Comparison of ENCODE assay signal across 28 cellular contexts in genomic region chr4:180615746-180616145, GRCh38.
DNase-seq lines count a peak whose midpoint lies in the region; ATAC-seq, FAIRE-seq and TF ChIP-seq lines count a peak whose summit lies in the region.
"Had no signal": no experiment of that assay in that cellular context is flagged by ENCODE, and none has a peak within 500 bp of the region (broad histone marks: within the 10 kb centered on the region; RNA-seq: fewer than 3 reads in every experiment).

No MANE protein-coding gene starts in this region.

- no peaks in the 10 kb centered on the region for H3K36me3 Mint-ChIP-seq in endothelial cell (ENCODE audit: low read depth, unreplicated experiment)
- H3K36me3 Mint-ChIP-seq: CD8-positive, alpha-beta memory T cell had no signal

- no peak overlapping the region for H3K4me3 Mint-ChIP-seq in endothelial cell (ENCODE audit: unreplicated experiment)
- H3K4me3 Mint-ChIP-seq: activated CD4-positive, alpha-beta T cell treated with anti-CD3 and anti-CD28 coated beads for 36 hours; CD8-positive, alpha-beta memory T cell had no signal

- intact Hi-C loops in A673 (cut with micrococcal nuclease; ENCODE audit: unreplicated experiment): no loop called here

- H3K4me3 ChIP-seq in A673 (ENCODE audit: low read depth, low read length, poor library complexity, severe bottlenecking): no peak overlapping the region
- H3K4me3 ChIP-seq: MG63, Peyer's patch, psoas muscle, SJCRH30, tibial nerve had no signal

- ATAC-seq in GM21619 (IDR thresholded peaks at IDR 0.05; ENCODE audit: unreplicated experiment): no peak
- ATAC-seq: activated CD4-positive, alpha-beta T cell treated with anti-CD3 and anti-CD28 coated beads for 36 hours; psoas muscle had no signal

- no peak overlapping the region for H3K27ac Mint-ChIP-seq in endothelial cell (ENCODE audit: unreplicated experiment)
- H3K27ac Mint-ChIP-seq: activated CD4-positive, alpha-beta T cell treated with anti-CD3 and anti-CD28 coated beads for 36 hours; CD8-positive, alpha-beta memory T cell had no signal

- peak; percentile 63 for FAIRE-seq in D721Med (lab: Jason Lieb, UNC)
- FAIRE-seq: endothelial cell of umbilical vein had no signal

- no peaks in the 10 kb centered on the region for H3K36me3 ChIP-seq in A673 (ENCODE audit: insufficient read depth, low read length, poor library complexity, severe bottlenecking)
- H3K36me3 ChIP-seq: MG63, neutrophil, Peyer's patch, SJCRH30, tibial nerve had no signal

- H3K4me1 ChIP-seq in A673 (ENCODE audit: insufficient read depth, low read length, poor library complexity, severe bottlenecking): no peaks in the 10 kb centered on the region
- H3K4me1 ChIP-seq: Peyer's patch, psoas muscle, SJCRH30, tibial nerve had no signal

- H3K27me3 Mint-ChIP-seq in endothelial cell (ENCODE audit: unreplicated experiment): peaks cover 2% of the 10 kb centered on the region
- H3K27me3 Mint-ChIP-seq: activated CD4-positive, alpha-beta T cell treated with anti-CD3 and anti-CD28 coated beads for 36 hours; CD8-positive, alpha-beta memory T cell had no signal

- POLR2A ChIA-PET in A673 (lab: Charles Lee; ENCODE audit: low non-redundant PET): no interaction called here

- CTCF ChIA-PET in A673 (lab: Charles Lee): interaction anchor here (0.7 kb wide), 1 partner anchor 14 kb away, joined by 3 read pairs; no protein-coding TSS in a partner anchor

- no peaks in the 10 kb centered on the region for H3K4me1 Mint-ChIP-seq in endothelial cell (ENCODE audit: unreplicated experiment)
- H3K4me1 Mint-ChIP-seq: activated CD4-positive, alpha-beta T cell treated with anti-CD3 and anti-CD28 coated beads for 36 hours; CD8-positive, alpha-beta memory T cell had no signal

- no peak for DNase-seq in A673 (ENCODE audit: low spot score)
- no peak for DNase-seq in D721Med (ENCODE audit: insufficient read length, low spot score)
- DNase-seq in NCI-H69 (lab: John Stamatoyannopoulos, UW): peak; percentile 69
- DNase-seq in endothelial cell (ENCODE audit: low spot score): no peak
- no peak for DNase-seq in T-helper 9 cell
- no peak for DNase-seq in mesenteric fat pad (ENCODE audit: low spot score)
- DNase-seq in OCI-M2 (lab: John Stamatoyannopoulos, UW; ENCODE audit: unreplicated experiment): no peak
- DNase-seq: activated CD4-positive, alpha-beta T cell treated with anti-CD3 and anti-CD28 coated beads for 36 hours; activated CD8-positive, alpha-beta memory T cell treated with anti-CD3 and anti-CD28 coated beads for 24 hours; activated gamma-delta T cell; activated T-cell treated with anti-CD3 and anti-CD28 coated beads, Interleukin-2, amount 50 U/mL, for 1 hour; CD8-positive, alpha-beta memory T cell; central memory CD4-positive, alpha-beta T cell; dermis blood vessel endothelial cell; DMS79 treated with DMSO at 0.1 percent for 48 hours; HCEC 1CT; IMR-90; MG63; NCI-H774; Peyer's patch; psoas muscle; SJCRH30; stimulated activated CD8-positive, alpha-beta memory T cell treated with anti-CD3 and anti-CD28 coated beads, Interleukin-4, amount 100 ng/mL, for 48 hours; T-helper 1 cell had no signal

- no peak overlapping the region for H3K27ac ChIP-seq in A673 (ENCODE audit: low read depth, low read length, poor library complexity, severe bottlenecking)
- H3K27ac ChIP-seq: neutrophil, Peyer's patch, psoas muscle, SJCRH30, tibial nerve had no signal

- H3K9me3 ChIP-seq in A673 (ENCODE audit: low read depth, low read length, poor library complexity, severe bottlenecking): no peaks in the 10 kb centered on the region
- H3K9me3 ChIP-seq: MG63, neutrophil, Peyer's patch, psoas muscle, SJCRH30, tibial nerve had no signal

- BruUV-seq in A673 (replicated peaks; lab: Mats Ljungman, UMichigan): no TSS peak

- H3K27me3 ChIP-seq in A673 (replicated peaks; ENCODE audit: insufficient read depth, low read depth, low read length, poor library complexity): no peaks in the 10 kb centered on the region
- H3K27me3 ChIP-seq: MG63, neutrophil, Peyer's patch, SJCRH30, tibial nerve had no signal

- H3K9me3 Mint-ChIP-seq in endothelial cell (ENCODE audit: unreplicated experiment): no peaks in the 10 kb centered on the region

- TF ChIP-seq CTCF in A673 (conservative IDR thresholded peaks at IDR 0.05; ENCODE audit: low read depth, low read length) (peak; percentile 40), D721Med (IDR thresholded peaks at IDR 0.05; ENCODE audit: insufficient read depth, missing control alignments) (no peak), endothelial cell (IDR thresholded peaks at IDR 0.05; ENCODE audit: unreplicated experiment) (peak; percentile 15)
